ENCODE assay signal across 20 cellular contexts in the genomic region with DNA sequence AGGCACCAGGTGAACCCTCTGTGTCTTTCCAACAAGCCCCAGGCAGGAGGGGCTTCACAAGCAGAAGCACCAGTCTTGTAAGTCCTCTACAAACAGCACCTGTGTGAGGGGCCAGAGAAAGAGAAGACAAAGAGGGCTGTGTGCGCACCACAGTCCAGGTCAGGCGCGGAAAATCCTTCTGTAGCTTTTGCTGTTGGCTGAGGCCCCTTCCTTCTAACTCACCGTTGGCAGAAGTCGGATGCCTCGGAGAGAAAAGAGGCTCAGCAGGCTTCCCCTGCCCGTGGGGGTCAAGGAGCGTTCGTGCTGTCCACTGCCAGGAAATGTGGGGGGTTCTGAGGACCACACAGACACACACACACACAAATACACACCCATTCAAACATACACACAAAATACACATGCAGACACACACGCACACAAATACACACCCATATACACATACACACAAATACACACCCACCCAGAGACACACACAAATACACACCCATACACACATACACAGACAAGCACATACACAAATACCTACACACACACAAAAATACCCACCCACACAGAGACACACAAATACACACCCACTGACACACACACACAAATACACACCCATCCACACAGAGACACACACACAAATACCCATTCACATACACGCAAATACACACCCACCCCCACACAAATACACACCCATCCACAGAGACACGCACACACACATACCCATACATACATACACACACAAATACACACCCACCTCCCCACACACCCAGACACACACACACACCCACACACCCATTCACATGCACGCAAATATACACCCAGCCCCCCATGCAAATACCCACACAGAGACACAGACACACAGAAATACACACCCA. TPM values are rescaled to one million over a fixed set of nuclear protein-coding genes. Genes with fewer than 3 reads are reported as not detected.
DNase-seq lines count a peak whose midpoint lies in the region; ATAC-seq, FAIRE-seq and TF ChIP-seq lines count a peak whose summit lies in the region.
"Had no signal": no experiment of that assay in that cellular context is flagged by ENCODE, and none has a peak within 500 bp of the region (broad histone marks: within the 10 kb centered on the region; RNA-seq: fewer than 3 reads in every experiment).

No MANE protein-coding gene starts in this region.

- peak overlapping the region; percentile 63 for H3K4me2 ChIP-seq in keratinocyte (ENCODE audit: control insufficient read depth, extremely low read depth, insufficient read depth, low read depth, low read length)

- no peak overlapping the region for H2AFZ ChIP-seq in keratinocyte (ENCODE audit: control insufficient read depth, low read length)

- no peak overlapping the region for H3K27ac ChIP-seq in right atrium auricular region
- peak overlapping the region; percentile 37 for H3K27ac ChIP-seq in keratinocyte (ENCODE audit: control insufficient read depth, insufficient read depth, low read length)
- H3K27ac ChIP-seq: 22Rv1 had no signal

- H3K9ac ChIP-seq in keratinocyte (ENCODE audit: control insufficient read depth, extremely low read depth, insufficient read depth, low read length) = peak overlapping the region; percentile 5

- H3K4me3 ChIP-seq in right atrium auricular region (no peak overlapping the region), keratinocyte (ENCODE audit: control insufficient read depth in 2 of 3, extremely low read depth in 1 of 3, insufficient read depth in 2 of 3, low read depth in 1 of 3, low read length in 3 of 3) (no peak overlapping the region)
- H3K4me3 ChIP-seq: lung had no signal

- FAIRE-seq in keratinocyte (lab: Jason Lieb, UNC) (peak; percentile 56), frontal cortex (lab: Jason Lieb, UNC) (no peak)
- FAIRE-seq: GM18507 had no signal

- TF ChIP-seq CTCF in right atrium auricular region (IDR thresholded peaks at IDR 0.05) (no peak), keratinocyte (optimal IDR thresholded peaks at IDR 0.05 in 1 of 3, IDR thresholded peaks at IDR 0.05 in 1 of 3, conservative IDR thresholded peaks at IDR 0.05 in 1 of 3; ENCODE audit: extremely low read depth in 1 of 3, insufficient read depth in 2 of 3, low read length in 3 of 3) (no peak)

- no peaks in the 10 kb centered on the region for H3K9me3 ChIP-seq in right atrium auricular region
- H3K9me3 ChIP-seq in keratinocyte (ENCODE audit: control insufficient read depth, low read depth, low read length) = no peaks in the 10 kb centered on the region

- H3K4me1 ChIP-seq in right atrium auricular region = peaks cover 0 to 18% of the 10 kb centered on the region in 2 donors
- H3K4me1 ChIP-seq in keratinocyte (ENCODE audit: control insufficient read depth, extremely low read depth, insufficient read depth, low read length) = peaks cover 26% of the 10 kb centered on the region

- DNase-seq in left ventricle myocardium superior (peak; percentile 2), right atrium auricular region (ENCODE audit: low spot score) (no peak), keratinocyte (ENCODE audit: low read depth, low spot score) (no peak), frontal cortex (ENCODE audit: low spot score in 2 of 2) (no peak), anterior cingulate cortex (lab: John Stamatoyannopoulos, UW) (no peak)
- DNase-seq: activated T-cell treated with anti-CD3 and anti-CD28 coated beads for 4 hours, NCI-H1930, NCI-H526 treated with DMSO at 0.1 percent for 48 hours, nucleus accumbens, T-helper 2 cell had no signal

- no peaks in the 10 kb centered on the region for H4K20me1 ChIP-seq in keratinocyte (ENCODE audit: control insufficient read depth, extremely low read depth, insufficient read depth, low read length)

- H3K27me3 ChIP-seq in right atrium auricular region (no peaks in the 10 kb centered on the region), keratinocyte (ENCODE audit: control insufficient read depth, extremely low read depth, insufficient read depth, low read length) (peaks cover 15% of the 10 kb centered on the region)

- H3K79me2 ChIP-seq in keratinocyte (ENCODE audit: control insufficient read depth, insufficient read depth, low read length) = no peaks in the 10 kb centered on the region

- intact Hi-C loops in left ventricle myocardium superior (cut with micrococcal nuclease) = no loop called here

- H3K9me1 ChIP-seq in keratinocyte (ENCODE audit: control insufficient read depth, extremely low read depth, insufficient read depth, low read length) = no peaks in the 10 kb centered on the region

- H3K36me3 ChIP-seq in right atrium auricular region = no peaks in the 10 kb centered on the region
- no peaks in the 10 kb centered on the region for H3K36me3 ChIP-seq in keratinocyte (ENCODE audit: control insufficient read depth in 2 of 2, extremely low read depth in 1 of 2, insufficient read depth in 2 of 2, low read length in 2 of 2)

- dilution Hi-C loops in keratinocyte (cut with MboI; ENCODE audit: extremely low pct_ligation_motif_present, low sequenced_read_pairs) = no loop called here

- ATAC-seq in left ventricle myocardium superior (no peak), HG03095 (IDR thresholded peaks at IDR 0.05; ENCODE audit: unreplicated experiment) (no peak)

RNA-seq across cellular contexts. Expression of a gene that starts 6.8 kb away (rescaled TPM):
- total RNA-seq in left ventricle myocardium superior (0.37 TPM), right atrium auricular region (under 1 TPM in 1 of 2 donors, not detected in 1; 0.79 TPM), frontal cortex (not detected)
- 1.7 to 2.6 TPM (median 2.1 TPM) in 3 replicates for polyA plus RNA-seq in keratinocyte
- not detected for polyA plus RNA-seq in keratinocyte (2011; ENCODE audit: low read depth)
- polyA plus RNA-seq in keratinocyte (2011; cell fraction: cytosol; rRNA removed) = 1.9 and 2.8 TPM in 2 replicates
- 1.2 and 1.5 TPM in 2 replicates for polyA plus RNA-seq in keratinocyte (2011; cell fraction: nucleus; rRNA removed)
- polyA plus RNA-seq in keratinocyte (2012; ENCODE audit: low replicate concordance) = 1.8 and 3.4 TPM in 2 replicates
- 0.96 to 1.6 TPM in 2 of 3 replicates, not detected in the other for polyA minus RNA-seq in keratinocyte
- polyA minus RNA-seq in keratinocyte (2011; cell fraction: cytosol; rRNA and poly(A)+ RNA removed) = 3.5 TPM
- 0.74 and 1.5 TPM in 2 replicates for polyA minus RNA-seq in keratinocyte (2011; cell fraction: nucleus; rRNA and poly(A)+ RNA removed)
- total RNA-seq: cerebellum, LHCN-M2 had no signal
- polyA plus RNA-seq: CD8-positive, alpha-beta memory T cell had no signal

RNA-seq across cellular contexts. Expression of a gene that starts 19.8 kb away (rescaled TPM):
- total RNA-seq in left ventricle myocardium superior (not detected), right atrium auricular region (not detected), frontal cortex (not detected)
- 0.52 to 1.0 TPM (median 0.99 TPM) in 3 replicates for polyA plus RNA-seq in keratinocyte
- polyA plus RNA-seq in keratinocyte (2011; ENCODE audit: low read depth) = not detected
- polyA plus RNA-seq in keratinocyte (2011; cell fraction: cytosol; rRNA removed) = 0.84 and 1.3 TPM in 2 replicates
- polyA plus RNA-seq in keratinocyte (2011; cell fraction: nucleus; rRNA removed) = 2.1 and 3.0 TPM in 2 replicates
- 0.66 and 1.7 TPM in 2 replicates for polyA plus RNA-seq in keratinocyte (2012; ENCODE audit: low replicate concordance)
- polyA minus RNA-seq in keratinocyte = 1.5 to 3.2 TPM in 2 of 3 replicates, not detected in the other
- 4.6 TPM for polyA minus RNA-seq in keratinocyte (2011; cell fraction: cytosol; rRNA and poly(A)+ RNA removed)
- polyA minus RNA-seq in keratinocyte (2011; cell fraction: nucleus; rRNA and poly(A)+ RNA removed) = 1.3 and 1.7 TPM in 2 replicates
- total RNA-seq: cerebellum, LHCN-M2, RPMI7951 had no signal

RNA-seq across cellular contexts. Expression of a gene that starts 21.1 kb away (rescaled TPM):
- total RNA-seq in left ventricle myocardium superior (not detected), right atrium auricular region (not detected), frontal cortex (not detected)
- polyA plus RNA-seq in keratinocyte = 2.2 to 3.7 TPM (median 3.5 TPM) in 3 replicates
- polyA plus RNA-seq in keratinocyte (2011; ENCODE audit: low read depth) = 3.5 TPM
- 1.3 and 1.4 TPM in 2 replicates for polyA plus RNA-seq in keratinocyte (2011; cell fraction: cytosol; rRNA removed)
- polyA plus RNA-seq in keratinocyte (2011; cell fraction: nucleus; rRNA removed) = 9.6 and 13.1 TPM in 2 replicates
- 4.2 and 18.5 TPM in 2 replicates for polyA plus RNA-seq in keratinocyte (2012; ENCODE audit: low replicate concordance)
- 0.80 to 2.3 TPM (median 2.1 TPM) in 3 replicates for polyA minus RNA-seq in keratinocyte
- not detected for polyA minus RNA-seq in keratinocyte (2011; cell fraction: cytosol; rRNA and poly(A)+ RNA removed)
- polyA minus RNA-seq in keratinocyte (2011; cell fraction: nucleus; rRNA and poly(A)+ RNA removed) = 5.1 and 5.9 TPM in 2 replicates
- total RNA-seq: CD8-positive, alpha-beta memory T cell; cerebellum; LHCN-M2 had no signal
- polyA plus RNA-seq: CD8-positive, alpha-beta memory T cell had no signal

RNA-seq across cellular contexts. Expression of a gene that starts 38.6 kb away (rescaled TPM):
- not detected for total RNA-seq in left ventricle myocardium superior
- total RNA-seq in right atrium auricular region = not detected
- polyA plus RNA-seq in keratinocyte = not detected in 3 replicates
- not detected for polyA plus RNA-seq in keratinocyte (2011; ENCODE audit: low read depth)
- not detected in 2 replicates for polyA plus RNA-seq in keratinocyte (2011; cell fraction: cytosol; rRNA removed)
- not detected in 2 replicates for polyA plus RNA-seq in keratinocyte (2011; cell fraction: nucleus; rRNA removed)
- not detected in 2 replicates for polyA plus RNA-seq in keratinocyte (2012; ENCODE audit: low replicate concordance)
- not detected in 3 replicates for polyA minus RNA-seq in keratinocyte
- polyA minus RNA-seq in keratinocyte (2011; cell fraction: cytosol; rRNA and poly(A)+ RNA removed) = not detected
- polyA minus RNA-seq in keratinocyte (2011; cell fraction: nucleus; rRNA and poly(A)+ RNA removed) = not detected in 2 replicates
- not detected for total RNA-seq in frontal cortex
- total RNA-seq: CD8-positive, alpha-beta memory T cell; cerebellum; esophagus mucosa; LHCN-M2; lung; RPMI7951; subcutaneous adipose tissue had no signal
- polyA plus RNA-seq: CD8-positive, alpha-beta memory T cell; lung had no signal

RNA-seq across cellular contexts. Expression of a gene that starts 46.1 kb away (rescaled TPM):
- total RNA-seq in left ventricle myocardium superior = 28.6 TPM
- total RNA-seq in right atrium auricular region = 10 to 100 TPM; 48.2 to 57.9 TPM
- polyA plus RNA-seq in keratinocyte = 10.1 to 20.7 TPM (median 13.6 TPM) in 3 replicates
- polyA plus RNA-seq in keratinocyte (2011; ENCODE audit: low read depth) = 1.7 TPM
- polyA plus RNA-seq in keratinocyte (2011; cell fraction: cytosol; rRNA removed) = 10.2 and 31.3 TPM in 2 replicates
- polyA plus RNA-seq in keratinocyte (2011; cell fraction: nucleus; rRNA removed) = 8.5 and 12.8 TPM in 2 replicates
- polyA plus RNA-seq in keratinocyte (2012; ENCODE audit: low replicate concordance) = 11.4 and 22.6 TPM in 2 replicates
- 2.9 to 3.4 TPM (median 3.1 TPM) in 3 replicates for polyA minus RNA-seq in keratinocyte
- 23.4 TPM for polyA minus RNA-seq in keratinocyte (2011; cell fraction: cytosol; rRNA and poly(A)+ RNA removed)
- 4.5 and 5.5 TPM in 2 replicates for polyA minus RNA-seq in keratinocyte (2011; cell fraction: nucleus; rRNA and poly(A)+ RNA removed)
- total RNA-seq in frontal cortex = 46.5 TPM
